Comparison of ENCODE assay signal across 13 cellular contexts in genomic region chr11:108616549-108616948, GRCh38. TPM values are rescaled to one million over a fixed set of nuclear protein-coding genes. Genes with fewer than 3 reads are reported as not detected.
DNase-seq lines count a peak whose midpoint lies in the region; ATAC-seq and TF ChIP-seq lines count a peak whose summit lies in the region.
"Had no signal": no experiment of that assay in that cellular context is flagged by ENCODE, and none has a peak within 500 bp of the region (broad histone marks: within the 10 kb centered on the region; RNA-seq: fewer than 3 reads in every experiment).

No MANE protein-coding gene starts in this region.

- no CpG with 5 or more reads among the region's 3 CpGs for WGBS in IMR-90 (ENCODE audit: extremely low coverage in 2 of 2, insufficient read length in 1 of 2), 2 experiments

- H3K56ac ChIP-seq in IMR-90 (ENCODE audit: extremely low read depth, insufficient read depth, low read length): no peak overlapping the region

- no peak for TF ChIP-seq RAD21 in IMR-90 (IDR thresholded peaks at IDR 0.05; ENCODE audit: low read length)

- no peak overlapping the region for H4K8ac ChIP-seq in IMR-90 (ENCODE audit: low read depth in 2 of 2, low read length in 2 of 2)

- no peak overlapping the region for H2AK5ac ChIP-seq in IMR-90 (ENCODE audit: low read depth, low read length)

- no peak overlapping the region for H2BK15ac ChIP-seq in IMR-90 (ENCODE audit: low read depth, low read length)

- no peaks in the 10 kb centered on the region for H3K4me1 ChIP-seq in IMR-90 (ENCODE audit: control insufficient read depth, insufficient read depth, low read length)
- H3K4me1 ChIP-seq: BLaER1, tibial nerve had no signal

- H3K27ac ChIP-seq in IMR-90 (ENCODE audit: insufficient read depth, low read length) (no peak overlapping the region), brain microvascular endothelial cell (peak overlapping the region; percentile 33)
- H3K27ac ChIP-seq: BLaER1, tibial nerve had no signal

- H3K79me1 ChIP-seq in IMR-90 (ENCODE audit: low read depth in 1 of 2, low read length in 2 of 2): no peaks in the 10 kb centered on the region

- H2BK20ac ChIP-seq in IMR-90 (ENCODE audit: low read depth, low read length): no peak overlapping the region

- H4K5ac ChIP-seq in IMR-90 (ENCODE audit: low read depth, low read length): no peak overlapping the region

- no peak overlapping the region for H3K4me2 ChIP-seq in IMR-90 (ENCODE audit: low read depth, low read length)
- H3K4me2 ChIP-seq: BLaER1 had no signal

- no peak overlapping the region for H3K4me3 ChIP-seq in AG09309 (ENCODE audit: control insufficient read depth, low read depth, low read length)
- H3K4me3 ChIP-seq in IMR-90 (ENCODE audit: insufficient read depth, low read depth, low read length): no peak overlapping the region
- no peak overlapping the region for H3K4me3 ChIP-seq in brain microvascular endothelial cell (ENCODE audit: low read depth, low read length)
- no peak overlapping the region for H3K4me3 ChIP-seq in kidney epithelial cell (ENCODE audit: low read depth, low read length)
- H3K4me3 ChIP-seq: BLaER1, GM12878, tibial nerve had no signal

- TF ChIP-seq CTCF in AG09309 (IDR thresholded peaks at IDR 0.05; ENCODE audit: control insufficient read depth, insufficient read depth, low read depth, low read length, missing control alignments) (no peak), IMR-90 (conservative IDR thresholded peaks at IDR 0.05; ENCODE audit: low read depth, low read length) (no peak), brain microvascular endothelial cell (IDR thresholded peaks at IDR 0.05; ENCODE audit: low read depth, low read length, missing control alignments) (no peak), kidney epithelial cell (IDR thresholded peaks at IDR 0.05; ENCODE audit: insufficient read depth, low read length, poor library complexity, severe bottlenecking) (no peak)

- no peaks in the 10 kb centered on the region for H3K9me3 ChIP-seq in IMR-90 (ENCODE audit: control insufficient read depth, insufficient read depth, low read length)
- H3K9me3 ChIP-seq: BLaER1, tibial nerve had no signal

- H3K14ac ChIP-seq in IMR-90 (replicated peaks; ENCODE audit: low read depth, low read length): no peak overlapping the region

- intact Hi-C loops in IMR-90 (cut with micrococcal nuclease): no loop called here

- peak; percentile 56 for DNase-seq in AG09309 (ENCODE audit: low read depth)
- DNase-seq in IMR-90: peak; percentile 74
- peak; percentile 90 for DNase-seq in brain microvascular endothelial cell
- DNase-seq in kidney epithelial cell (ENCODE audit: low read depth): peak; percentile 99
- DNase-seq in stimulated activated CD4-positive, alpha-beta T cell treated with anti-CD3 and anti-CD28 coated beads, Interleukin-12 subunit alpha, Interleukin-12 subunit beta, amount 100 ng/mL, for 4 hours: no peak
- no peak for DNase-seq in COLO668 (lab: John Stamatoyannopoulos, UW; ENCODE audit: unreplicated experiment)
- DNase-seq: activated CD8-positive, alpha-beta T cell treated with anti-CD3 and anti-CD28 coated beads, Interleukin-2, amount 10 ng/mL, durations not matched to agents 7 days and 5 days; effector memory CD8-positive, alpha-beta T cell had no signal

- H4K91ac ChIP-seq in IMR-90 (ENCODE audit: insufficient read depth, low read depth, low read length): no peak overlapping the region

- CTCF ChIA-PET in IMR-90 (lab: Yijun Ruan, JAX): interaction anchor here (1.7 kb wide), 1 partner anchor 28 kb away, joined by 5 read pairs; no protein-coding TSS in a partner anchor

- H3K36me3 ChIP-seq in IMR-90 (ENCODE audit: control insufficient read depth, insufficient read depth, low read length): no peaks in the 10 kb centered on the region
- no peaks in the 10 kb centered on the region for H3K36me3 ChIP-seq in brain microvascular endothelial cell (replicated peaks)
- no peaks in the 10 kb centered on the region for H3K36me3 ChIP-seq in kidney epithelial cell (ENCODE audit: control insufficient read depth, insufficient read depth, low read length)
- H3K36me3 ChIP-seq: BLaER1, tibial nerve had no signal

- no TSS peak for BruUV-seq in IMR-90 (replicated peaks; lab: Mats Ljungman, UMichigan)

- POLR2A ChIA-PET in IMR-90 (lab: Charles Lee; ENCODE audit: unreplicated experiment): no interaction called here

- H3K9ac ChIP-seq in IMR-90 (ENCODE audit: low read depth, low read length): no peak overlapping the region
- H3K9ac ChIP-seq: BLaER1 had no signal

- no peak overlapping the region for H2AK9ac ChIP-seq in IMR-90 (replicated peaks; ENCODE audit: low read depth, low read length, poor library complexity)

- no peak overlapping the region for H2BK120ac ChIP-seq in IMR-90 (ENCODE audit: low read depth, low read length)

- H3K18ac ChIP-seq in IMR-90 (ENCODE audit: low read depth, low read length): no peak overlapping the region

- 0 out of 2 replicates have a peak, but pooled peaks cover 2% of the 10 kb centered on the region for H3K9me1 ChIP-seq in IMR-90 (ENCODE audit: insufficient read depth, low read length)

- no peaks in the 10 kb centered on the region; the same call in 1 of the 2 replicates for H4K20me1 ChIP-seq in IMR-90 (ENCODE audit: insufficient read depth, low read length)
- H4K20me1 ChIP-seq: BLaER1 had no signal

- no peak for TF ChIP-seq POLR2A in IMR-90 (IDR thresholded peaks at IDR 0.05; ENCODE audit: low read depth, low read length)

- H3K27me3 ChIP-seq in IMR-90 (ENCODE audit: control insufficient read depth, insufficient read depth, low read length) (no peaks in the 10 kb centered on the region), brain microvascular endothelial cell (replicated peaks) (no peaks in the 10 kb centered on the region), kidney epithelial cell (ENCODE audit: control insufficient read depth, insufficient read depth, low read length) (no peaks in the 10 kb centered on the region)
- H3K27me3 ChIP-seq: BLaER1, tibial nerve had no signal

- ATAC-seq in IMR-90 (ENCODE audit: low read depth): peak; percentile 27; the same call in 1 of the 2 replicates
- ATAC-seq in HG02610 (IDR thresholded peaks at IDR 0.05; ENCODE audit: unreplicated experiment): no peak
- no peak for ATAC-seq in GM18517 (IDR thresholded peaks at IDR 0.05; ENCODE audit: unreplicated experiment)
- ATAC-seq: activated CD8-positive, alpha-beta T cell treated with anti-CD3 and anti-CD28 coated beads, Interleukin-2, amount 10 ng/mL, durations not matched to agents 7 days and 5 days; effector memory CD8-positive, alpha-beta T cell; GM12878 had no signal

- H3K23ac ChIP-seq in IMR-90 (ENCODE audit: low read depth, low read length): no peak overlapping the region

- H2BK5ac ChIP-seq in IMR-90 (ENCODE audit: low read depth, low read length, poor library complexity, severe bottlenecking): no peak overlapping the region

- H2AFZ ChIP-seq in IMR-90 (replicated peaks; ENCODE audit: low read length, poor library complexity): no peak overlapping the region

- dilution Hi-C loops in IMR-90 (cut with HindIII; ENCODE audit: low sequenced_read_pairs, unreplicated experiment): no loop called here

- H3K4ac ChIP-seq in IMR-90 (ENCODE audit: low read depth, low read length): no peak overlapping the region

- in situ Hi-C loops in IMR-90 (cut with MboI; ENCODE audit: low sequenced_read_pairs): no loop called here
- in situ Hi-C loops in brain microvascular endothelial cell (cut with HindIII; ENCODE audit: low pct_ligation_motif_present, low sequenced_read_pairs): no loop called here

TF ChIP-seq in IMR-90, 13 proteins besides CTCF, POLR2A, EP300 and RAD21:
- TF ChIP-seq RCOR1 (IDR thresholded peaks at IDR 0.05; ENCODE audit: insufficient replicate concordance, low read length): no peak
- TF ChIP-seq, protein P1, sequence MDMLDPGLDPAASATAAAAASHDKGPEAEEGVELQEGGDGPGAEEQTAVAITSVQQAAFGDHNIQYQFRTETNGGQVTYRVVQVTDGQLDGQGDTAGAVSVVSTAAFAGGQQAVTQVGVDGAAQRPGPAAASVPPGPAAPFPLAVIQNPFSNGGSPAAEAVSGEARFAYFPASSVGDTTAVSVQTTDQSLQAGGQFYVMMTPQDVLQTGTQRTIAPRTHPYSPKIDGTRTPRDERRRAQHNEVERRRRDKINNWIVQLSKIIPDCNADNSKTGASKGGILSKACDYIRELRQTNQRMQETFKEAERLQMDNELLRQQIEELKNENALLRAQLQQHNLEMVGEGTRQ (IDR thresholded peaks at IDR 0.05; ENCODE audit: low read depth, low read length): no peak
- peak; percentile 35; the same call in 1 of the 2 replicates for TF ChIP-seq FOS (IDR thresholded peaks at IDR 0.05; ENCODE audit: low read depth, low read length)
- TF ChIP-seq CEBPB (IDR thresholded peaks at IDR 0.05; ENCODE audit: low read depth, low read length): peak; percentile 32; the same call in 1 of the 2 replicates
- no peak for TF ChIP-seq SMC3 (IDR thresholded peaks at IDR 0.05; ENCODE audit: low read depth, low read length)
- no peak for TF ChIP-seq NFE2L2 (IDR thresholded peaks at IDR 0.05; ENCODE audit: low read depth, low read length)

RNA-seq across cellular contexts. Expression of gene EXPH5, which starts 23.0 kb away (rescaled TPM):
- total RNA-seq in IMR-90 (2012; rRNA removed): 0.56 and 0.72 TPM in 2 replicates
- 0.04 and 0.05 TPM in 2 replicates for polyA plus RNA-seq in IMR-90 (2012; rRNA removed)
- 0.01 TPM in 2 replicates for polyA plus RNA-seq in IMR-90 (2012; cell fraction: cytosol; rRNA removed)
- polyA plus RNA-seq in IMR-90 (2012; cell fraction: nucleus; rRNA removed; ENCODE audit: low replicate concordance): 0.03 and 0.11 TPM in 2 replicates
- total RNA-seq in kidney epithelial cell: 8.5 and 10.1 TPM in 2 replicates

RNA-seq across cellular contexts. Expression of gene DDX10, which starts 48.3 kb away (rescaled TPM):
- total RNA-seq in IMR-90 (2012; rRNA removed) (28.1 and 31.9 TPM in 2 replicates), kidney epithelial cell (24.5 and 29.0 TPM in 2 replicates)
- polyA plus RNA-seq in IMR-90 (2012; rRNA removed): 20.0 and 20.2 TPM in 2 replicates
- 6.0 and 18.7 TPM in 2 replicates for polyA plus RNA-seq in IMR-90 (2012; cell fraction: cytosol; rRNA removed)
- polyA plus RNA-seq in IMR-90 (2012; cell fraction: nucleus; rRNA removed; ENCODE audit: low replicate concordance): 5.3 and 41.9 TPM in 2 replicates

Comparison
In these comparisons a context has a peak if more than half of its experiments do, and no peak if none do; other contexts are left out.
1. DNase-seq: peak in AG09309 (single experiment), IMR-90 (single experiment), brain microvascular endothelial cell (single experiment) and kidney epithelial cell (single experiment); none in stimulated activated CD4-positive, alpha-beta T cell treated with anti-CD3 and anti-CD28 coated beads, Interleukin-12 subunit alpha, Interleukin-12 subunit beta, amount 100 ng/mL, for 4 hours (single experiment) and COLO668 (single experiment).